Comparison of ENCODE assay signal across 9 cellular contexts in the genomic region with DNA sequence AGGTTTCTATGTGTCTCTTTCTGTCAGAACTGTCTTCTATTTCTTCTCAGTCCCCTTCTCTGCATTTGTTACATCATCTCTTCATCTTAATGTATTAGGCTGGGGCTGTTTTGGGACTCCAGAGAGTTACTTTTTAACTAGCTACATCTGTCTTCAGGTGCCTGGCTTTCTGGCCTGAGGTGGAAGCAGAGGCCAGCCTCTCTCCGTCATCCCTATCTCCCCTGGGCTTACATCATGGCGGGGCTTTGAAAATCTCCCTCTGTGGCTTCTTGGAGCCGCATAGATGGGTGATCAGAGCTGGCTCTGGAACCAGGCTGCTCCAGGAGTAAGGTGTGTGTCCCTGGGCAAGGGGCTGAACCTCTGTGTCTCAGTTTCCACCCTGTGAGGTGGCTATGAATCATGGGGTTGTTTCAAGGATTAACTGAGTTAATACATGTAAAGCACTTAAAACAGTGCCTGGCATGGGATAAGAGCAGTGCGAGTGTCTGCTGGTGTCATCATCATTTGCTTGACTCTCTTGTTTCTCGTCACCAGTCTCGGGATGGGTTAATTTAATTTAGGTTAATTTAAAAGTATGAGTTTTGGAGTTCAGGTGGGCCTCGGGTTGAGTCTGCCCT. TPM values are rescaled to one million over a fixed set of nuclear protein-coding genes. Genes with fewer than 3 reads are reported as not detected.
DNase-seq lines count a peak whose midpoint lies in the region; ATAC-seq and TF ChIP-seq lines count a peak whose summit lies in the region.
"Had no signal": no experiment of that assay in that cellular context is flagged by ENCODE, and none has a peak within 500 bp of the region (broad histone marks: within the 10 kb centered on the region; RNA-seq: fewer than 3 reads in every experiment).

No MANE protein-coding gene starts in this region.

- no peaks in the 10 kb centered on the region for H3K36me3 ChIP-seq in hepatocyte (replicated peaks; ENCODE audit: insufficient read depth, low read depth)

- H3K4me3 ChIP-seq in hepatocyte, result no peak overlapping the region

- H3K9me3 Mint-ChIP-seq in activated CD8-positive, alpha-beta memory T cell treated with anti-CD3 and anti-CD28 coated beads, Interleukin-2, amount 10 ng/mL, durations not matched to agents 7 days and 5 days (ENCODE audit: low read depth), result no peaks in the 10 kb centered on the region
- no peaks in the 10 kb centered on the region for H3K9me3 Mint-ChIP-seq in activated B cell treated with CpG ODN at 0.5 μM for 24 hours
- no peaks in the 10 kb centered on the region for H3K9me3 Mint-ChIP-seq in stimulated activated memory B cell treated with anti-CD40 and anti-IgM and Interleukin-4, amounts not matched to agents 10 μg/mL and 1 μg/mL and 100 μg/mL, for 72 hours

- no peak for ATAC-seq in activated CD8-positive, alpha-beta memory T cell treated with anti-CD3 and anti-CD28 coated beads, Interleukin-2, amount 10 ng/mL, durations not matched to agents 7 days and 5 days
- ATAC-seq in activated B cell treated with CpG ODN at 0.5 μM for 24 hours (ENCODE audit: low read depth) (no peak), GM18502 (IDR thresholded peaks at IDR 0.05; ENCODE audit: poor library complexity, unreplicated experiment) (no peak)
- no peak for ATAC-seq in stimulated activated memory B cell treated with anti-CD40 and anti-IgM and Interleukin-4, amounts not matched to agents 10 μg/mL and 1 μg/mL and 100 μg/mL, for 72 hours

- H3K4me3 Mint-ChIP-seq in activated CD8-positive, alpha-beta memory T cell treated with anti-CD3 and anti-CD28 coated beads, Interleukin-2, amount 10 ng/mL, durations not matched to agents 7 days and 5 days, result peak overlapping the region; percentile 95
- peak overlapping the region; percentile 89 for H3K4me3 Mint-ChIP-seq in activated B cell treated with CpG ODN at 0.5 μM for 24 hours
- peak overlapping the region; percentile 98 for H3K4me3 Mint-ChIP-seq in stimulated activated memory B cell treated with anti-CD40 and anti-IgM and Interleukin-4, amounts not matched to agents 10 μg/mL and 1 μg/mL and 100 μg/mL, for 72 hours

- H3K4me1 ChIP-seq in hepatocyte (ENCODE audit: insufficient read depth), result peaks cover 27% of the 10 kb centered on the region

- WGBS in hepatocyte (ENCODE audit: low lambda C conversion rate, missing lambda C conversion rate), result 81% methylated on average over 7 of the region's 7 CpGs

- H3K27me3 ChIP-seq in hepatocyte, result no peaks in the 10 kb centered on the region

- intact Hi-C loops in activated B cell treated with CpG ODN at 0.5 μM for 24 hours (cut with micrococcal nuclease), result no loop called here

- H3K9me3 ChIP-seq in hepatocyte (ENCODE audit: low read depth), result no peaks in the 10 kb centered on the region

- H3K9me2 ChIP-seq in hepatocyte (replicated peaks; ENCODE audit: insufficient read depth), result no peaks in the 10 kb centered on the region

- peak overlapping the region; percentile 95 for H3K4me2 ChIP-seq in hepatocyte

- H3K79me2 ChIP-seq in hepatocyte, result peaks cover 91% of the 10 kb centered on the region

- peak overlapping the region; percentile 90 for H3K27ac ChIP-seq in hepatocyte

- H3K36me3 Mint-ChIP-seq in activated CD8-positive, alpha-beta memory T cell treated with anti-CD3 and anti-CD28 coated beads, Interleukin-2, amount 10 ng/mL, durations not matched to agents 7 days and 5 days, result peaks cover 27% of the 10 kb centered on the region
- peaks cover 70% of the 10 kb centered on the region for H3K36me3 Mint-ChIP-seq in activated B cell treated with CpG ODN at 0.5 μM for 24 hours (ENCODE audit: low read depth)
- H3K36me3 Mint-ChIP-seq in stimulated activated memory B cell treated with anti-CD40 and anti-IgM and Interleukin-4, amounts not matched to agents 10 μg/mL and 1 μg/mL and 100 μg/mL, for 72 hours, result peaks cover 60% of the 10 kb centered on the region

- TF ChIP-seq CTCF in activated B cell treated with CpG ODN at 0.5 μM for 24 hours (IDR thresholded peaks at IDR 0.05), result no peak
- no peak for TF ChIP-seq CTCF in hepatocyte (IDR thresholded peaks at IDR 0.05; ENCODE audit: poor library complexity)

- CTCF ChIA-PET in activated CD8-positive, alpha-beta memory T cell treated with anti-CD3 and anti-CD28 coated beads, Interleukin-2, amount 10 ng/mL, durations not matched to agents 7 days and 5 days (lab: Charles Lee), result interaction anchor here (1.2 to 1.3 kb wide), 2 partner anchors 22 to 26 kb away, joined by 5 to 6 read pairs; a partner anchor contains a TSS
- CTCF ChIA-PET in activated B cell treated with CpG ODN at 0.5 μM for 24 hours (lab: Charles Lee), result interaction anchor here (1.4 to 2.4 kb wide), 2 partner anchors 22 to 45 kb away, joined by 3 to 6 read pairs; a partner anchor contains a TSS

- H4K20me1 ChIP-seq in hepatocyte (ENCODE audit: insufficient read depth, poor library complexity, severe bottlenecking), result peaks cover 65% of the 10 kb centered on the region

- DNase-seq in activated CD8-positive, alpha-beta memory T cell treated with anti-CD3 and anti-CD28 coated beads, Interleukin-2, amount 10 ng/mL, durations not matched to agents 7 days and 5 days, result no peak
- DNase-seq in activated CD8-positive, alpha-beta memory T cell treated with anti-CD3 and anti-CD28 coated beads, Interleukin-2, amount 50 U/mL, for 4 hours, result no peak
- no peak for DNase-seq in activated B cell treated with CpG ODN at 0.5 μM for 24 hours
- DNase-seq in hepatocyte (ENCODE audit: low spot score), result no peak
- DNase-seq in SHP77 (lab: John Stamatoyannopoulos, UW), result no peak
- DNase-seq in HCEC 1CT, result no peak
- DNase-seq: stimulated activated CD4-positive, alpha-beta T cell treated with anti-CD3 and anti-CD28 coated beads, Interleukin-15, amount 100 ng/mL, for 24 hours had no signal

- no peaks in the 10 kb centered on the region for H3K27me3 Mint-ChIP-seq in activated CD8-positive, alpha-beta memory T cell treated with anti-CD3 and anti-CD28 coated beads, Interleukin-2, amount 10 ng/mL, durations not matched to agents 7 days and 5 days
- H3K27me3 Mint-ChIP-seq in activated B cell treated with CpG ODN at 0.5 μM for 24 hours, result no peaks in the 10 kb centered on the region
- H3K27me3 Mint-ChIP-seq in stimulated activated memory B cell treated with anti-CD40 and anti-IgM and Interleukin-4, amounts not matched to agents 10 μg/mL and 1 μg/mL and 100 μg/mL, for 72 hours, result no peaks in the 10 kb centered on the region

- H2AFZ ChIP-seq in hepatocyte, result no peak overlapping the region

- peaks cover 56% of the 10 kb centered on the region for H3K4me1 Mint-ChIP-seq in activated CD8-positive, alpha-beta memory T cell treated with anti-CD3 and anti-CD28 coated beads, Interleukin-2, amount 10 ng/mL, durations not matched to agents 7 days and 5 days
- peaks cover 73% of the 10 kb centered on the region for H3K4me1 Mint-ChIP-seq in activated B cell treated with CpG ODN at 0.5 μM for 24 hours
- H3K4me1 Mint-ChIP-seq in stimulated activated memory B cell treated with anti-CD40 and anti-IgM and Interleukin-4, amounts not matched to agents 10 μg/mL and 1 μg/mL and 100 μg/mL, for 72 hours, result peaks cover 77% of the 10 kb centered on the region

- H3K27ac Mint-ChIP-seq in activated CD8-positive, alpha-beta memory T cell treated with anti-CD3 and anti-CD28 coated beads, Interleukin-2, amount 10 ng/mL, durations not matched to agents 7 days and 5 days, result peak overlapping the region; percentile 44
- peak overlapping the region; percentile 83 for H3K27ac Mint-ChIP-seq in activated B cell treated with CpG ODN at 0.5 μM for 24 hours
- peak overlapping the region; percentile 94 for H3K27ac Mint-ChIP-seq in stimulated activated memory B cell treated with anti-CD40 and anti-IgM and Interleukin-4, amounts not matched to agents 10 μg/mL and 1 μg/mL and 100 μg/mL, for 72 hours

- POLR2A ChIA-PET in activated B cell treated with CpG ODN at 0.5 μM for 24 hours (lab: Charles Lee), result interaction anchor here (0.6 to 2.1 kb wide), 4 partner anchors 22 to 711 kb away, joined by 3 to 13 read pairs (median 10); a partner anchor contains a TSS

RNA-seq across cellular contexts. Expression of a gene that starts 2.0 kb away (rescaled TPM):
- total RNA-seq in activated CD8-positive, alpha-beta memory T cell treated with anti-CD3 and anti-CD28 coated beads, Interleukin-2, amount 10 ng/mL, durations not matched to agents 7 days and 5 days, result 10 to 100 TPM; 55.7 to 63.7 TPM
- total RNA-seq in activated B cell treated with CpG ODN at 0.5 μM for 24 hours, result 56.6 and 65.2 TPM in 2 replicates
- total RNA-seq in hepatocyte, result 40.2 and 74.8 TPM in 2 replicates
- polyA plus RNA-seq in hepatocyte, result 154 and 165 TPM in 2 replicates

RNA-seq across cellular contexts. Expression of a gene that starts 22.2 kb away (rescaled TPM):
- total RNA-seq in activated CD8-positive, alpha-beta memory T cell treated with anti-CD3 and anti-CD28 coated beads, Interleukin-2, amount 10 ng/mL, durations not matched to agents 7 days and 5 days, result 100 to 1,000 TPM; 284 to 324 TPM
- total RNA-seq in activated B cell treated with CpG ODN at 0.5 μM for 24 hours, result 256 and 273 TPM in 2 replicates
- 94.6 and 99.6 TPM in 2 replicates for total RNA-seq in hepatocyte
- 16.1 and 18.0 TPM in 2 replicates for polyA plus RNA-seq in hepatocyte

RNA-seq across cellular contexts. Expression of a gene that starts 29.0 kb away (rescaled TPM):
- total RNA-seq in activated CD8-positive, alpha-beta memory T cell treated with anti-CD3 and anti-CD28 coated beads, Interleukin-2, amount 10 ng/mL, durations not matched to agents 7 days and 5 days, result 1 to 10 TPM; 5.9 TPM
- total RNA-seq in activated B cell treated with CpG ODN at 0.5 μM for 24 hours (14.0 and 14.4 TPM in 2 replicates), hepatocyte (13.0 and 18.3 TPM in 2 replicates)
- polyA plus RNA-seq in hepatocyte, result 30.5 and 31.7 TPM in 2 replicates

RNA-seq across cellular contexts. Expression of a gene that starts 33.5 kb away (rescaled TPM):
- total RNA-seq in activated CD8-positive, alpha-beta memory T cell treated with anti-CD3 and anti-CD28 coated beads, Interleukin-2, amount 10 ng/mL, durations not matched to agents 7 days and 5 days, result 10 to 100 TPM; 23.7 to 25.4 TPM
- total RNA-seq in activated B cell treated with CpG ODN at 0.5 μM for 24 hours, result 42.7 and 46.5 TPM in 2 replicates
- total RNA-seq in hepatocyte, result 12.2 and 17.3 TPM in 2 replicates
- polyA plus RNA-seq in hepatocyte, result 14.2 and 22.5 TPM in 2 replicates

RNA-seq across cellular contexts. Expression of a gene that starts 36.2 kb away (rescaled TPM):
- 10 to 100 TPM; 33.1 to 33.7 TPM for total RNA-seq in activated CD8-positive, alpha-beta memory T cell treated with anti-CD3 and anti-CD28 coated beads, Interleukin-2, amount 10 ng/mL, durations not matched to agents 7 days and 5 days
- total RNA-seq in activated B cell treated with CpG ODN at 0.5 μM for 24 hours (55.0 and 81.2 TPM in 2 replicates), hepatocyte (6.1 and 10.1 TPM in 2 replicates)
- 53.8 and 71.5 TPM in 2 replicates for polyA plus RNA-seq in hepatocyte

Comparison
In these comparisons a context has a peak if more than half of its experiments do, and no peak if none do; other contexts are left out.
1. H3K27ac Mint-ChIP-seq: peak in every context shown above with its lines; median percentile 94 in stimulated activated memory B cell treated with anti-CD40 and anti-IgM and Interleukin-4, amounts not matched to agents 10 μg/mL and 1 μg/mL and 100 μg/mL, for 72 hours; 83 in activated B cell treated with CpG ODN at 0.5 μM for 24 hours; 44 in activated CD8-positive, alpha-beta memory T cell treated with anti-CD3 and anti-CD28 coated beads, Interleukin-2, amount 10 ng/mL, durations not matched to agents 7 days and 5 days.